In the genomic region with DNA sequence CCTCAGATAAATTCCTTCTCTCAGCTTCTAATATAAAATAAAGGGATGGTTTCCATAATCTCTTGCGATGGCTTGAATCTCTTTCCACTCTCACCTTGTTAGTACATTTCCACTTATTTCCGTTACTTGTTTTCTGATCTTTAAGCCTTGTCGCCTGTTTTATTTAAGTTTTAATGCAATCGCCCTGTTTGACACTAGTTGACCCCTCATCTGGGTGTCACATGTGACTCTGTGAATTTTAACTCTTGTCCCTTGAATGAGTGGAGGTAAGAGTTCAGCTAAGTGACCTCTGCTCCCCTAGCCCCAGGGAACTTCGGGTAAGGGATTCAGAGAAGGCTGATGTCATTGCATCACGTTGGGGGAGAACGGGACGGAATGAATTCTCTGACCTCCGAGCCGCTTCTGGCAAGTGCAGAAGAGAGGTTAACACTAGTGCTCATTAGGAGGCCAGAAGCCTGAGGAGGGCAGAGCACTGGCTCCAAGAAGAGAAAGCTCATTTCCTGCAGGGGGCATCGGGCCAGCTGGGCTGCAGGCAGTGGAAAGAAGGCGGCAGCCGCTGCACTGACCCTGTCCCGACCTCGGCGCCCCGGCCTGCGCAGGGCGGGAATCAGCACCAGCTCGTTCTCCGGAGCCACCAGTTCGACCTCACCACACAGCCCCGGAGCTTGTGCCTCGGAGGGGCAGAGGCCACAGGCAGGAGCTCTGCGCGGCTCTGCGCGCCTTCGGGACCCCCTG, we compare ENCODE assay signal across 1 cellular context.
TF ChIP-seq lines count a peak whose summit lies in the region.

No MANE protein-coding gene starts in this region.

TF ChIP-seq in HepG2, 621 proteins besides CTCF, POLR2A, EP300 and RAD21 (continued from another document and continues in another):
- TF ChIP-seq, protein P1, sequence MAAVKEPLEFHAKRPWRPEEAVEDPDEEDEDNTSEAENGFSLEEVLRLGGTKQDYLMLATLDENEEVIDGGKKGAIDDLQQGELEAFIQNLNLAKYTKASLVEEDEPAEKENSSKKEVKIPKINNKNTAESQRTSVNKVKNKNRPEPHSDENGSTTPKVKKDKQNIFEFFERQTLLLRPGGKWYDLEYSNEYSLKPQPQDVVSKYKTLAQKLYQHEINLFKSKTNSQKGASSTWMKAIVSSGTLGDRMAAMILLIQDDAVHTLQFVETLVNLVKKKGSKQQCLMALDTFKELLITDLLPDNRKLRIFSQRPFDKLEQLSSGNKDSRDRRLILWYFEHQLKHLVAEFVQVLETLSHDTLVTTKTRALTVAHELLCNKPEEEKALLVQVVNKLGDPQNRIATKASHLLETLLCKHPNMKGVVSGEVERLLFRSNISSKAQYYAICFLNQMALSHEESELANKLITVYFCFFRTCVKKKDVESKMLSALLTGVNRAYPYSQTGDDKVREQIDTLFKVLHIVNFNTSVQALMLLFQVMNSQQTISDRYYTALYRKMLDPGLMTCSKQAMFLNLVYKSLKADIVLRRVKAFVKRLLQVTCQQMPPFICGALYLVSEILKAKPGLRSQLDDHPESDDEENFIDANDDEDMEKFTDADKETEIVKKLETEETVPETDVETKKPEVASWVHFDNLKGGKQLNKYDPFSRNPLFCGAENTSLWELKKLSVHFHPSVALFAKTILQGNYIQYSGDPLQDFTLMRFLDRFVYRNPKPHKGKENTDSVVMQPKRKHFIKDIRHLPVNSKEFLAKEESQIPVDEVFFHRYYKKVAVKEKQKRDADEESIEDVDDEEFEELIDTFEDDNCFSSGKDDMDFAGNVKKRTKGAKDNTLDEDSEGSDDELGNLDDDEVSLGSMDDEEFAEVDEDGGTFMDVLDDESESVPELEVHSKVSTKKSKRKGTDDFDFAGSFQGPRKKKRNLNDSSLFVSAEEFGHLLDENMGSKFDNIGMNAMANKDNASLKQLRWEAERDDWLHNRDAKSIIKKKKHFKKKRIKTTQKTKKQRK (IDR thresholded peaks at IDR 0.05; ENCODE audit: low read length): no peak
- TF ChIP-seq, protein P2, sequence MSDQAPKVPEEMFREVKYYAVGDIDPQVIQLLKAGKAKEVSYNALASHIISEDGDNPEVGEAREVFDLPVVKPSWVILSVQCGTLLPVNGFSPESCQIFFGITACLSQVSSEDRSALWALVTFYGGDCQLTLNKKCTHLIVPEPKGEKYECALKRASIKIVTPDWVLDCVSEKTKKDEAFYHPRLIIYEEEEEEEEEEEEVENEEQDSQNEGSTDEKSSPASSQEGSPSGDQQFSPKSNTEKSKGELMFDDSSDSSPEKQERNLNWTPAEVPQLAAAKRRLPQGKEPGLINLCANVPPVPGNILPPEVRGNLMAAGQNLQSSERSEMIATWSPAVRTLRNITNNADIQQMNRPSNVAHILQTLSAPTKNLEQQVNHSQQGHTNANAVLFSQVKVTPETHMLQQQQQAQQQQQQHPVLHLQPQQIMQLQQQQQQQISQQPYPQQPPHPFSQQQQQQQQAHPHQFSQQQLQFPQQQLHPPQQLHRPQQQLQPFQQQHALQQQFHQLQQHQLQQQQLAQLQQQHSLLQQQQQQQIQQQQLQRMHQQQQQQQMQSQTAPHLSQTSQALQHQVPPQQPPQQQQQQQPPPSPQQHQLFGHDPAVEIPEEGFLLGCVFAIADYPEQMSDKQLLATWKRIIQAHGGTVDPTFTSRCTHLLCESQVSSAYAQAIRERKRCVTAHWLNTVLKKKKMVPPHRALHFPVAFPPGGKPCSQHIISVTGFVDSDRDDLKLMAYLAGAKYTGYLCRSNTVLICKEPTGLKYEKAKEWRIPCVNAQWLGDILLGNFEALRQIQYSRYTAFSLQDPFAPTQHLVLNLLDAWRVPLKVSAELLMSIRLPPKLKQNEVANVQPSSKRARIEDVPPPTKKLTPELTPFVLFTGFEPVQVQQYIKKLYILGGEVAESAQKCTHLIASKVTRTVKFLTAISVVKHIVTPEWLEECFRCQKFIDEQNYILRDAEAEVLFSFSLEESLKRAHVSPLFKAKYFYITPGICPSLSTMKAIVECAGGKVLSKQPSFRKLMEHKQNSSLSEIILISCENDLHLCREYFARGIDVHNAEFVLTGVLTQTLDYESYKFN (CRISPR knock-in tag; conservative IDR thresholded peaks at IDR 0.05): peak; percentile 80
- TF ChIP-seq ZNF589 (CRISPR knock-in tag; conservative IDR thresholded peaks at IDR 0.05): no peak
- no peak for TF ChIP-seq POLR2AphosphoS2 (IDR thresholded peaks at IDR 0.05; ENCODE audit: low read depth, low read length)
- no peak for TF ChIP-seq PLRG1 (conservative IDR thresholded peaks at IDR 0.05)
- TF ChIP-seq GABPB1 (CRISPR knock-in tag; IDR thresholded peaks at IDR 0.05): peak; percentile 72; the same call in 1 of the 2 replicates
- TF ChIP-seq, protein P3, sequence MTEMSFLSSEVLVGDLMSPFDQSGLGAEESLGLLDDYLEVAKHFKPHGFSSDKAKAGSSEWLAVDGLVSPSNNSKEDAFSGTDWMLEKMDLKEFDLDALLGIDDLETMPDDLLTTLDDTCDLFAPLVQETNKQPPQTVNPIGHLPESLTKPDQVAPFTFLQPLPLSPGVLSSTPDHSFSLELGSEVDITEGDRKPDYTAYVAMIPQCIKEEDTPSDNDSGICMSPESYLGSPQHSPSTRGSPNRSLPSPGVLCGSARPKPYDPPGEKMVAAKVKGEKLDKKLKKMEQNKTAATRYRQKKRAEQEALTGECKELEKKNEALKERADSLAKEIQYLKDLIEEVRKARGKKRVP (CRISPR knock-in tag; IDR thresholded peaks at IDR 0.05): peak in 1 of 2 experiments; percentile 95; a peak in 2 of 4 replicates
- TF ChIP-seq TBL1XR1 (IDR thresholded peaks at IDR 0.05; ENCODE audit: borderline replicate concordance, low read length, partially characterized antibody): no peak
- peak; percentile 91 for TF ChIP-seq RXRA (CRISPR knock-in tag; IDR thresholded peaks at IDR 0.05)
- no peak for TF ChIP-seq ZNF703 (CRISPR knock-in tag; IDR thresholded peaks at IDR 0.05; ENCODE audit: borderline replicate concordance)
- TF ChIP-seq ZNF451 (CRISPR knock-in tag; IDR thresholded peaks at IDR 0.05): 0 out of 2 replicates have a peak, but pooled peaks have one; percentile 43
- TF ChIP-seq SNAI1 (CRISPR knock-in tag; IDR thresholded peaks at IDR 0.05; ENCODE audit: borderline replicate concordance): no peak
- TF ChIP-seq KDM2A (CRISPR knock-in tag; IDR thresholded peaks at IDR 0.05; ENCODE audit: borderline replicate concordance, low read depth): no peak; the same call in 1 of the 2 replicates
- TF ChIP-seq, protein P4, sequence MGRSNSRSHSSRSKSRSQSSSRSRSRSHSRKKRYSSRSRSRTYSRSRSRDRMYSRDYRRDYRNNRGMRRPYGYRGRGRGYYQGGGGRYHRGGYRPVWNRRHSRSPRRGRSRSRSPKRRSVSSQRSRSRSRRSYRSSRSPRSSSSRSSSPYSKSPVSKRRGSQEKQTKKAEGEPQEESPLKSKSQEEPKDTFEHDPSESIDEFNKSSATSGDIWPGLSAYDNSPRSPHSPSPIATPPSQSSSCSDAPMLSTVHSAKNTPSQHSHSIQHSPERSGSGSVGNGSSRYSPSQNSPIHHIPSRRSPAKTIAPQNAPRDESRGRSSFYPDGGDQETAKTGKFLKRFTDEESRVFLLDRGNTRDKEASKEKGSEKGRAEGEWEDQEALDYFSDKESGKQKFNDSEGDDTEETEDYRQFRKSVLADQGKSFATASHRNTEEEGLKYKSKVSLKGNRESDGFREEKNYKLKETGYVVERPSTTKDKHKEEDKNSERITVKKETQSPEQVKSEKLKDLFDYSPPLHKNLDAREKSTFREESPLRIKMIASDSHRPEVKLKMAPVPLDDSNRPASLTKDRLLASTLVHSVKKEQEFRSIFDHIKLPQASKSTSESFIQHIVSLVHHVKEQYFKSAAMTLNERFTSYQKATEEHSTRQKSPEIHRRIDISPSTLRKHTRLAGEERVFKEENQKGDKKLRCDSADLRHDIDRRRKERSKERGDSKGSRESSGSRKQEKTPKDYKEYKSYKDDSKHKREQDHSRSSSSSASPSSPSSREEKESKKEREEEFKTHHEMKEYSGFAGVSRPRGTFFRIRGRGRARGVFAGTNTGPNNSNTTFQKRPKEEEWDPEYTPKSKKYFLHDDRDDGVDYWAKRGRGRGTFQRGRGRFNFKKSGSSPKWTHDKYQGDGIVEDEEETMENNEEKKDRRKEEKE (IDR thresholded peaks at IDR 0.05): no peak
- TF ChIP-seq NKX3-1 (CRISPR knock-in tag; IDR thresholded peaks at IDR 0.05): peak; percentile 25
- TF ChIP-seq ZNF260 (CRISPR knock-in tag; IDR thresholded peaks at IDR 0.05; ENCODE audit: borderline replicate concordance, low read depth): no peak
- 0 out of 2 replicates have a peak, but pooled peaks have one; percentile 39 for TF ChIP-seq TGIF2 (CRISPR knock-in tag; IDR thresholded peaks at IDR 0.05)
- TF ChIP-seq ZNF660 (CRISPR knock-in tag; IDR thresholded peaks at IDR 0.05; ENCODE audit: borderline replicate concordance, low read depth): no peak
- TF ChIP-seq, protein P5, sequence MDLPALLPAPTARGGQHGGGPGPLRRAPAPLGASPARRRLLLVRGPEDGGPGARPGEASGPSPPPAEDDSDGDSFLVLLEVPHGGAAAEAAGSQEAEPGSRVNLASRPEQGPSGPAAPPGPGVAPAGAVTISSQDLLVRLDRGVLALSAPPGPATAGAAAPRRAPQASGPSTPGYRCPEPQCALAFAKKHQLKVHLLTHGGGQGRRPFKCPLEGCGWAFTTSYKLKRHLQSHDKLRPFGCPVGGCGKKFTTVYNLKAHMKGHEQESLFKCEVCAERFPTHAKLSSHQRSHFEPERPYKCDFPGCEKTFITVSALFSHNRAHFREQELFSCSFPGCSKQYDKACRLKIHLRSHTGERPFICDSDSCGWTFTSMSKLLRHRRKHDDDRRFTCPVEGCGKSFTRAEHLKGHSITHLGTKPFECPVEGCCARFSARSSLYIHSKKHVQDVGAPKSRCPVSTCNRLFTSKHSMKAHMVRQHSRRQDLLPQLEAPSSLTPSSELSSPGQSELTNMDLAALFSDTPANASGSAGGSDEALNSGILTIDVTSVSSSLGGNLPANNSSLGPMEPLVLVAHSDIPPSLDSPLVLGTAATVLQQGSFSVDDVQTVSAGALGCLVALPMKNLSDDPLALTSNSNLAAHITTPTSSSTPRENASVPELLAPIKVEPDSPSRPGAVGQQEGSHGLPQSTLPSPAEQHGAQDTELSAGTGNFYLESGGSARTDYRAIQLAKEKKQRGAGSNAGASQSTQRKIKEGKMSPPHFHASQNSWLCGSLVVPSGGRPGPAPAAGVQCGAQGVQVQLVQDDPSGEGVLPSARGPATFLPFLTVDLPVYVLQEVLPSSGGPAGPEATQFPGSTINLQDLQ (CRISPR knock-in tag; IDR thresholded peaks at IDR 0.05): no peak
- TF ChIP-seq KAT8 (CRISPR knock-in tag; IDR thresholded peaks at IDR 0.05): peak; percentile 19; the same call in 1 of the 2 replicates
- TF ChIP-seq, protein P6, sequence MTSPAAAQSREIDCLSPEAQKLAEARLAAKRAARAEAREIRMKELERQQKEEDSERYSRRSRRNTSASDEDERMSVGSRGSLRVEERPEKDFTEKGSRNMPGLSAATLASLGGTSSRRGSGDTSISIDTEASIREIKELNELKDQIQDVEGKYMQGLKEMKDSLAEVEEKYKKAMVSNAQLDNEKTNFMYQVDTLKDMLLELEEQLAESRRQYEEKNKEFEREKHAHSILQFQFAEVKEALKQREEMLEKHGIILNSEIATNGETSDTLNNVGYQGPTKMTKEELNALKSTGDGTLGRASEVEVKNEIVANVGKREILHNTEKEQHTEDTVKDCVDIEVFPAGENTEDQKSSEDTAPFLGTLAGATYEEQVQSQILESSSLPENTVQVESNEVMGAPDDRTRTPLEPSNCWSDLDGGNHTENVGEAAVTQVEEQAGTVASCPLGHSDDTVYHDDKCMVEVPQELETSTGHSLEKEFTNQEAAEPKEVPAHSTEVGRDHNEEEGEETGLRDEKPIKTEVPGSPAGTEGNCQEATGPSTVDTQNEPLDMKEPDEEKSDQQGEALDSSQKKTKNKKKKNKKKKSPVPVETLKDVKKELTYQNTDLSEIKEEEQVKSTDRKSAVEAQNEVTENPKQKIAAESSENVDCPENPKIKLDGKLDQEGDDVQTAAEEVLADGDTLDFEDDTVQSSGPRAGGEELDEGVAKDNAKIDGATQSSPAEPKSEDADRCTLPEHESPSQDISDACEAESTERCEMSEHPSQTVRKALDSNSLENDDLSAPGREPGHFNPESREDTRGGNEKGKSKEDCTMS (CRISPR knock-in tag; conservative IDR thresholded peaks at IDR 0.05): no peak
- TF ChIP-seq TBX3 (IDR thresholded peaks at IDR 0.05; ENCODE audit: borderline replicate concordance): no peak
- TF ChIP-seq TAF15 (IDR thresholded peaks at IDR 0.05; ENCODE audit: low read depth, low read length, poor library complexity, severe bottlenecking): peak; percentile 48
- TF ChIP-seq ZFP82 (CRISPR knock-in tag; IDR thresholded peaks at IDR 0.05; ENCODE audit: borderline replicate concordance): no peak
- no peak for TF ChIP-seq KDM1A (CRISPR knock-in tag; IDR thresholded peaks at IDR 0.05)
- TF ChIP-seq MAF1 (CRISPR knock-in tag; IDR thresholded peaks at IDR 0.05; ENCODE audit: borderline replicate concordance): no peak
- no peak; the same call in none of the 2 replicates for TF ChIP-seq ZNF430 (CRISPR knock-in tag; IDR thresholded peaks at IDR 0.05)
- no peak for TF ChIP-seq KLF13 (CRISPR knock-in tag; IDR thresholded peaks at IDR 0.05)
- TF ChIP-seq, protein P7, sequence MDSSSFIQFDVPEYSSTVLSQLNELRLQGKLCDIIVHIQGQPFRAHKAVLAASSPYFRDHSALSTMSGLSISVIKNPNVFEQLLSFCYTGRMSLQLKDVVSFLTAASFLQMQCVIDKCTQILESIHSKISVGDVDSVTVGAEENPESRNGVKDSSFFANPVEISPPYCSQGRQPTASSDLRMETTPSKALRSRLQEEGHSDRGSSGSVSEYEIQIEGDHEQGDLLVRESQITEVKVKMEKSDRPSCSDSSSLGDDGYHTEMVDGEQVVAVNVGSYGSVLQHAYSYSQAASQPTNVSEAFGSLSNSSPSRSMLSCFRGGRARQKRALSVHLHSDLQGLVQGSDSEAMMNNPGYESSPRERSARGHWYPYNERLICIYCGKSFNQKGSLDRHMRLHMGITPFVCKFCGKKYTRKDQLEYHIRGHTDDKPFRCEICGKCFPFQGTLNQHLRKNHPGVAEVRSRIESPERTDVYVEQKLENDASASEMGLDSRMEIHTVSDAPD (CRISPR knock-in tag; IDR thresholded peaks at IDR 0.05): no peak
- TF ChIP-seq, protein P8, sequence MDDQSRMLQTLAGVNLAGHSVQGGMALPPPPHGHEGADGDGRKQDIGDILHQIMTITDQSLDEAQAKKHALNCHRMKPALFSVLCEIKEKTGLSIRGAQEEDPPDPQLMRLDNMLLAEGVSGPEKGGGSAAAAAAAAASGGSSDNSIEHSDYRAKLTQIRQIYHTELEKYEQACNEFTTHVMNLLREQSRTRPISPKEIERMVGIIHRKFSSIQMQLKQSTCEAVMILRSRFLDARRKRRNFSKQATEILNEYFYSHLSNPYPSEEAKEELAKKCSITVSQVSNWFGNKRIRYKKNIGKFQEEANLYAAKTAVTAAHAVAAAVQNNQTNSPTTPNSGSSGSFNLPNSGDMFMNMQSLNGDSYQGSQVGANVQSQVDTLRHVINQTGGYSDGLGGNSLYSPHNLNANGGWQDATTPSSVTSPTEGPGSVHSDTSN (CRISPR knock-in tag; IDR thresholded peaks at IDR 0.05; ENCODE audit: borderline replicate concordance): no peak
- TF ChIP-seq DNMT1 (CRISPR knock-in tag; IDR thresholded peaks at IDR 0.05): no peak
- TF ChIP-seq NFIC (IDR thresholded peaks at IDR 0.05; ENCODE audit: low read length): no peak
- no peak for TF ChIP-seq MAFK (conservative IDR thresholded peaks at IDR 0.05 in 1 of 2, IDR thresholded peaks at IDR 0.05 in 1 of 2; ENCODE audit: low read length in 2 of 2)
- TF ChIP-seq ZNF678 (CRISPR knock-in tag; IDR thresholded peaks at IDR 0.05): no peak
- TF ChIP-seq ZNF329 (CRISPR knock-in tag; IDR thresholded peaks at IDR 0.05; ENCODE audit: low read depth): no peak
